14 cellular contexts compared by ENCODE assay signal in genomic region chr6:87718662-87719433, GRCh38. TPM values are rescaled to one million over a fixed set of nuclear protein-coding genes. Genes with fewer than 3 reads are reported as not detected.
DNase-seq lines count a peak whose midpoint lies in the region; ATAC-seq, FAIRE-seq and TF ChIP-seq lines count a peak whose summit lies in the region.
"Had no signal": no experiment of that assay in that cellular context is flagged by ENCODE, and none has a peak within 500 bp of the region (broad histone marks: within the 10 kb centered on the region; RNA-seq: fewer than 3 reads in every experiment).

No MANE protein-coding gene starts in this region.

- H3K23ac ChIP-seq in H1 (ENCODE audit: insufficient read length): no peak overlapping the region

- no peak overlapping the region for H4K8ac ChIP-seq in H1 (ENCODE audit: extremely low read depth, insufficient read depth, low read length)

- POLR2A ChIA-PET in H1 (lab: Charles Lee; ENCODE audit: partially characterized antibody): interaction anchor here (0.6 to 2.6 kb wide), 4 partner anchors 14 to 300 kb away, joined by 3 to 9 read pairs (median 5); partner anchors contain the start of gene AKIRIN2

- 87% methylated on average over 9 of the region's 9 CpGs; no CpG with 5 or more reads in 1 of the 2 experiments for WGBS in H1 (ENCODE audit: extremely low coverage in 1 of 2, insufficient coverage in 1 of 2, insufficient read length in 1 of 2, insufficient replicate concordance in 2 of 2, low coverage in 1 of 2, low lambda C conversion rate in 2 of 2, missing lambda C conversion rate in 1 of 2), 2 experiments
- 87 to 89% methylated on average over 9 of the region's 9 CpGs for WGBS in tibial nerve, 2 donors

- FAIRE-seq in GM12891 (lab: Jason Lieb, UNC): peak; percentile 9
- no peak for FAIRE-seq in H1 (lab: Jason Lieb, UNC)
- FAIRE-seq: endometrium, GM12878 had no signal

- H2BK20ac ChIP-seq in H1 (ENCODE audit: low read length): no peak overlapping the region

- H2AFZ ChIP-seq in H1 (ENCODE audit: low read length) (no peak overlapping the region), parathyroid adenoma (no peak overlapping the region)

- TF ChIP-seq POLR2A in GM12891 (IDR thresholded peaks at IDR 0.05; ENCODE audit: low read depth, low read length): no peak
- TF ChIP-seq POLR2A in H1 (IDR thresholded peaks at IDR 0.05; ENCODE audit: control extremely low read depth in 1 of 2, low read depth in 2 of 2, low read length in 2 of 2): no peak
- TF ChIP-seq POLR2A in tibial nerve (IDR thresholded peaks at IDR 0.05): no peak

- H3K56ac ChIP-seq in H1 (replicated peaks; ENCODE audit: insufficient read length, low read depth, low read length): no peak overlapping the region

- no peaks in the 10 kb centered on the region for H3K36me3 ChIP-seq in H1 (ENCODE audit: control insufficient read depth in 2 of 4, insufficient read depth in 4 of 4, low read length in 3 of 4)
- no peaks in the 10 kb centered on the region for H3K36me3 ChIP-seq in parathyroid adenoma (ENCODE audit: control insufficient read depth, insufficient read depth, low read length)
- no peaks in the 10 kb centered on the region for H3K36me3 ChIP-seq in tibial nerve

- H2BK15ac ChIP-seq in H1 (ENCODE audit: low read length): no peak overlapping the region

- ATAC-seq in HG03097 (IDR thresholded peaks at IDR 0.05; ENCODE audit: low FRiP score, unreplicated experiment): no peak
- no peak for ATAC-seq in HG03469 (IDR thresholded peaks at IDR 0.05; ENCODE audit: unreplicated experiment)
- ATAC-seq: GM12878 had no signal

- DNase-seq in GM12891 (ENCODE audit: insufficient read length, low spot score): no peak
- peak; percentile 78 for DNase-seq in NOMO-1 treated with DMSO at 0.1 percent for 48 hours (lab: John Stamatoyannopoulos, UW; ENCODE audit: unreplicated experiment)
- DNase-seq in H1 (ENCODE audit: low read depth in 1 of 2, low spot score in 2 of 2): peak in 1 of 2 experiments; percentile 26
- DNase-seq in tibial nerve (ENCODE audit: low spot score in 2 of 2): no peak
- no peak for DNase-seq in G401 (ENCODE audit: low spot score)
- DNase-seq: activated CD4-positive, alpha-beta T cell treated with anti-CD3 and anti-CD28 coated beads, Interleukin-2, amount 50 U/mL, for 4 hours; amniotic stem cell; islet precursor cell; NCI-H345 had no signal

- no peak overlapping the region for H2AK5ac ChIP-seq in H1 (ENCODE audit: low read depth, low read length)

- H3K27me3 ChIP-seq in H1 (replicated peaks in 1 of 4; ENCODE audit: control insufficient read depth in 3 of 4, extremely low read depth in 1 of 4, insufficient read depth in 3 of 4, low read length in 3 of 4) (no peaks in the 10 kb centered on the region), parathyroid adenoma (ENCODE audit: control insufficient read depth, insufficient read depth, low read length) (no peaks in the 10 kb centered on the region), tibial nerve (no peaks in the 10 kb centered on the region)

- no peaks in the 10 kb centered on the region for H3K23me2 ChIP-seq in H1 (ENCODE audit: low read depth, low read length)

- TF ChIP-seq EP300 in H1 (IDR thresholded peaks at IDR 0.05; ENCODE audit: borderline replicate concordance in 1 of 2, low read depth in 2 of 2, low read length in 2 of 2) (no peak), tibial nerve (IDR thresholded peaks at IDR 0.05) (peak in 1 of 2 donors; percentile 29)

- in situ Hi-C loops in G401 (cut with HindIII; ENCODE audit: low sequenced_read_pairs): no loop called here

- CTCF ChIA-PET in H1 (lab: Charles Lee; ENCODE audit: partially characterized antibody): interaction anchor here (1.0 kb wide), 1 partner anchor 10 kb away, joined by 3 read pairs; no protein-coding TSS in a partner anchor

- H4K91ac ChIP-seq in H1 (replicated peaks; ENCODE audit: insufficient read length, low read length): peak overlapping the region; percentile 31

- TF ChIP-seq RAD21 in H1 (IDR thresholded peaks at IDR 0.05 in 1 of 2, conservative IDR thresholded peaks at IDR 0.05 in 1 of 2; ENCODE audit: low read depth in 2 of 2, low read length in 2 of 2): no peak

- H4K5ac ChIP-seq in H1 (ENCODE audit: insufficient read length, low read depth, low read length): no peak overlapping the region

- no peak overlapping the region for H2BK5ac ChIP-seq in H1 (ENCODE audit: low read depth, low read length)

- H3K79me1 ChIP-seq in H1 (ENCODE audit: low read depth, low read length): no peaks in the 10 kb centered on the region

- no peak overlapping the region for H3K18ac ChIP-seq in H1 (ENCODE audit: extremely low read depth, low read length)

- H3K4me3 ChIP-seq in H1 (ENCODE audit: extremely low read depth in 1 of 4, insufficient read depth in 2 of 4, low read depth in 3 of 4, low read length in 4 of 4) (no peak overlapping the region), parathyroid adenoma (ENCODE audit: low read depth, low read length) (no peak overlapping the region), tibial nerve (no peak overlapping the region)
- H3K4me3 ChIP-seq: GM12878 had no signal

- no peak overlapping the region for H3K4ac ChIP-seq in H1 (replicated peaks; ENCODE audit: insufficient read length, low read depth, low read length)

- 0 out of 2 replicates have a peak overlapping the region, but pooled peaks have one; percentile 5 for H2BK12ac ChIP-seq in H1 (ENCODE audit: low read depth, low read length)

- H3K14ac ChIP-seq in H1 (ENCODE audit: insufficient read length): no peak overlapping the region

- H3K4me2 ChIP-seq in H1 (ENCODE audit: insufficient read depth in 1 of 2, low read depth in 2 of 2, low read length in 2 of 2) (no peak overlapping the region), parathyroid adenoma (ENCODE audit: low read length) (no peak overlapping the region)

- H3K9me3 ChIP-seq in H1 (ENCODE audit: insufficient read depth in 2 of 2, low read depth in 1 of 2, low read length in 1 of 2) (no peaks in the 10 kb centered on the region), parathyroid adenoma (ENCODE audit: control insufficient read depth, low read length) (no peaks in the 10 kb centered on the region), tibial nerve (no peaks in the 10 kb centered on the region)

- H3K27ac ChIP-seq in H1 (ENCODE audit: low read depth, low read length) (no peak overlapping the region), parathyroid adenoma (peak overlapping the region; percentile 3), tibial nerve (no peak overlapping the region)

- peaks cover 0 to 10% (median 2%) of the 10 kb centered on the region in 4 experiments; a peak in 4 of 7 replicates for H3K4me1 ChIP-seq in H1 (replicated peaks in 1 of 4; ENCODE audit: control insufficient read depth in 3 of 4, insufficient read depth in 4 of 4, low read length in 3 of 4)
- H3K4me1 ChIP-seq in parathyroid adenoma: peaks cover 14% of the 10 kb centered on the region
- peaks cover 0 to 15% (median 2%) of the 10 kb centered on the region in 4 donors for H3K4me1 ChIP-seq in tibial nerve

- no peak for TF ChIP-seq CTCF in H1 (IDR thresholded peaks at IDR 0.05; ENCODE audit: control extremely low read depth in 1 of 3, insufficient read depth in 1 of 3, low read depth in 1 of 3, low read length in 3 of 3)
- no peak for TF ChIP-seq CTCF in parathyroid adenoma (IDR thresholded peaks at IDR 0.05)
- TF ChIP-seq CTCF in tibial nerve (IDR thresholded peaks at IDR 0.05): no peak

- no peak overlapping the region for H3K9ac ChIP-seq in H1 (replicated peaks in 1 of 4; ENCODE audit: extremely low read depth in 1 of 4, low read depth in 3 of 4, low read length in 3 of 4)
- no peak overlapping the region for H3K9ac ChIP-seq in parathyroid adenoma

- no peak overlapping the region for H2BK120ac ChIP-seq in H1 (replicated peaks; ENCODE audit: low read depth, low read length)

- H4K20me1 ChIP-seq in H1 (replicated peaks in 1 of 2; ENCODE audit: control insufficient read depth in 1 of 2, insufficient read depth in 2 of 2, low read length in 2 of 2): no peaks in the 10 kb centered on the region

- H3K79me2 ChIP-seq in H1 (ENCODE audit: control insufficient read depth in 1 of 2, insufficient read depth in 2 of 2, low read length in 2 of 2) (no peaks in the 10 kb centered on the region), parathyroid adenoma (no peaks in the 10 kb centered on the region)

TF ChIP-seq in GM12891, 5 proteins besides CTCF, POLR2A, EP300 and RAD21:
- TF ChIP-seq SPI1 (IDR thresholded peaks at IDR 0.05; ENCODE audit: low read depth, low read length): no peak
- no peak for TF ChIP-seq TAF1 (IDR thresholded peaks at IDR 0.05; ENCODE audit: low read depth, low read length)
- TF ChIP-seq PAX5 (IDR thresholded peaks at IDR 0.05; ENCODE audit: insufficient read depth, low read length, severe bottlenecking): no peak
- no peak for TF ChIP-seq POU2F2 (IDR thresholded peaks at IDR 0.05; ENCODE audit: low read depth, low read length)
- TF ChIP-seq POLR2AphosphoS5 (IDR thresholded peaks at IDR 0.05; ENCODE audit: low read depth, low read length): no peak

TF ChIP-seq in H1, 55 proteins besides CTCF, POLR2A, EP300 and RAD21:
- TF ChIP-seq SAP30 (IDR thresholded peaks at IDR 0.05; ENCODE audit: insufficient read depth, insufficient replicate concordance, low read length) (no peak), RNF2 (IDR thresholded peaks at IDR 0.05; ENCODE audit: borderline replicate concordance, low read depth, low read length, missing control alignments, poor library complexity, severe bottlenecking) (no peak), ZNF274 (IDR thresholded peaks at IDR 0.05; ENCODE audit: borderline replicate concordance, extremely low read depth, low read length) (no peak), SIN3A (conservative IDR thresholded peaks at IDR 0.05 in 1 of 2, IDR thresholded peaks at IDR 0.05 in 1 of 2; ENCODE audit: low read depth in 1 of 2, low read length in 2 of 2) (no peak), CHD1 (IDR thresholded peaks at IDR 0.05; ENCODE audit: low read depth, low read length) (no peak)

RNA-seq across cellular contexts. Expression of gene AKIRIN2, which starts 16.8 kb away (rescaled TPM):
- polyA plus RNA-seq in GM12891 (2012; ENCODE audit: low read depth, missing spikeins): 50.7 TPM
- 75.3 and 77.2 TPM in 2 replicates for total RNA-seq in H1 (2021; fragmentation: NEBNext Ultra II Directional; extraction: Animal tissue kit (Norgen Biotek cat#: 25700))
- 35.6 and 49.6 TPM in 2 replicates for polyA plus RNA-seq in H1 (2011; rRNA removed)
- polyA plus RNA-seq in H1 (2011; cell fraction: cytosol; rRNA removed): 28.4 TPM
- 29.7 TPM for polyA plus RNA-seq in H1 (2011; cell fraction: nucleus; rRNA removed)
- 50.5 to 55.5 TPM (median 52.0 TPM) in 4 replicates for polyA plus RNA-seq in H1 (2012, experiment 1 of 2)
- polyA plus RNA-seq in H1 (2012, experiment 2 of 2): 39.5 TPM
- polyA plus RNA-seq in H1 (2013, experiment 1 of 2): 67.3 TPM
- polyA plus RNA-seq in H1 (2013, experiment 2 of 2): 68.1 TPM
- 14.0 and 18.9 TPM in 2 replicates for polyA minus RNA-seq in H1 (2011; rRNA and poly(A)+ RNA removed)
- polyA minus RNA-seq in H1 (2011; cell fraction: cytosol; rRNA and poly(A)+ RNA removed): 39.8 TPM
- 38.9 TPM for polyA minus RNA-seq in H1 (2011; cell fraction: nucleus; rRNA and poly(A)+ RNA removed)
- total RNA-seq in tibial nerve: 10 to 100 TPM; 18.8 to 29.5 (median 24.2) TPM
- total RNA-seq in G401 (2014; rRNA removed; shearing (Covaris generic)): 11.5 and 41.3 TPM in 2 replicates
